ENCODE assay signal across 15 cellular contexts in the genomic region with DNA sequence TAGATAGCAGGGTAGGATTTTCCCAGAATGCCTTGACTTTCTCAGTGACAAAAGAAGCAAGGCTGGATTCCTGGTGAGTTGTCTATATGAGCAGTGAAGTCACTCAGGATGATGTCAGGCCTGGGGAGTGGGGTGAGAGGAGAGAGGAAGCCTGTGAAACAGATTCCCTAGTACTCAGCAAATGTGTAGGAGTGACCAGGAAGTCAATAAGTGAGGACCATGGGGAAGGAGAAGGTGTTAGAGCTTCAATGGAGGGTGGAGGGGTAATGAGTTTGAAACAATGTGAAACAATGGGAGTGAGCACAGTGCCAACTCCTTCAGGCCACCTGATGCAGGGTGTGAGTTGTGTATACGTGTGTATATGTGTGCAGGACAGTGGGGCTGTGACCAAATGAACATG. TPM values are rescaled to one million over a fixed set of nuclear protein-coding genes. Genes with fewer than 3 reads are reported as not detected.
DNase-seq lines count a peak whose midpoint lies in the region; ATAC-seq and TF ChIP-seq lines count a peak whose summit lies in the region.
"Had no signal": no experiment of that assay in that cellular context is flagged by ENCODE, and none has a peak within 500 bp of the region (broad histone marks: within the 10 kb centered on the region; RNA-seq: fewer than 3 reads in every experiment).

No MANE protein-coding gene starts in this region.

- no peaks in the 10 kb centered on the region for H3K36me3 ChIP-seq in CD4-positive, CD25-positive, alpha-beta regulatory T cell (ENCODE audit: control insufficient read depth, insufficient read depth, low read length)
- H3K36me3 ChIP-seq in GM23248 (ENCODE audit: low read depth), result no peaks in the 10 kb centered on the region
- H3K36me3 ChIP-seq in mesendoderm (ENCODE audit: control insufficient read depth, insufficient read depth, low read length), result no peaks in the 10 kb centered on the region
- H3K36me3 ChIP-seq: cardiac muscle cell, heart left ventricle had no signal

- H3K23ac ChIP-seq in mesendoderm (ENCODE audit: low read length), result no peak overlapping the region

- WGBS in GM23248 (ENCODE audit: low coverage in 1 of 2, low lambda C conversion rate in 2 of 2, missing lambda C conversion rate in 2 of 2), 2 experiments, result 100% methylated on average over 1 of the region's 1 CpG
- WGBS in mesendoderm (ENCODE audit: extremely low coverage, insufficient coverage, low lambda C conversion rate), result no CpG with 5 or more reads among the region's 1 CpG

- H4K8ac ChIP-seq in mesendoderm (ENCODE audit: low read depth, low read length), result no peak overlapping the region

- POLR2A ChIA-PET in RWPE1 (lab: Yijun Ruan, JAX; ENCODE audit: low non-redundant PET), result no interaction called here

- no peak overlapping the region for H2BK120ac ChIP-seq in mesendoderm (ENCODE audit: low read depth, low read length)

- no peaks in the 10 kb centered on the region for H3K36me3 Mint-ChIP-seq in CD4-positive, CD25-positive, alpha-beta regulatory T cell
- no peaks in the 10 kb centered on the region for H3K36me3 Mint-ChIP-seq in activated naive CD8-positive, alpha-beta T cell

- no peaks in the 10 kb centered on the region for H3K9me2 ChIP-seq in GM23248 (ENCODE audit: insufficient read depth)

- H3K27me3 ChIP-seq in CD4-positive, CD25-positive, alpha-beta regulatory T cell (ENCODE audit: control insufficient read depth, insufficient read depth, low read length), result no peaks in the 10 kb centered on the region
- H3K27me3 ChIP-seq in GM23248 (replicated peaks; ENCODE audit: insufficient read depth) (no peaks in the 10 kb centered on the region), mesendoderm (ENCODE audit: insufficient read depth, low read length, poor library complexity) (no peaks in the 10 kb centered on the region)
- H3K27me3 ChIP-seq: cardiac muscle cell, heart left ventricle had no signal

- peaks cover 0 to 2% (median 0%) of the 10 kb centered on the region in 7 donors for H3K9me3 Mint-ChIP-seq in CD4-positive, CD25-positive, alpha-beta regulatory T cell
- H3K9me3 Mint-ChIP-seq in activated naive CD8-positive, alpha-beta T cell (ENCODE audit: low read depth), result no peaks in the 10 kb centered on the region

- no peak overlapping the region for H2BK15ac ChIP-seq in mesendoderm (replicated peaks; ENCODE audit: low read depth)

- CTCF ChIA-PET in RWPE1 (lab: Yijun Ruan, JAX), result no interaction called here

- no peak overlapping the region for H3K27ac ChIP-seq in CD4-positive, CD25-positive, alpha-beta regulatory T cell (ENCODE audit: insufficient read depth, low read length, poor library complexity, severe bottlenecking)
- H3K27ac ChIP-seq in GM23248 (no peak overlapping the region), mesendoderm (ENCODE audit: low read depth, low read length) (no peak overlapping the region), RWPE1 (no peak overlapping the region)
- H3K27ac ChIP-seq: C4-2B, cardiac muscle cell, heart left ventricle had no signal

- H3K4me1 Mint-ChIP-seq in CD4-positive, CD25-positive, alpha-beta regulatory T cell, result peaks cover 16 to 54% (median 39%) of the 10 kb centered on the region in 4 donors
- peaks cover 52% of the 10 kb centered on the region for H3K4me1 Mint-ChIP-seq in activated naive CD8-positive, alpha-beta T cell (ENCODE audit: low read depth)

- no peak for DNase-seq in CD4-positive, CD25-positive, alpha-beta regulatory T cell
- DNase-seq in GM23248 (peak; percentile 27), mesendoderm (peak; percentile 3), RWPE1 (ENCODE audit: low spot score) (no peak), NCI-H128 (lab: John Stamatoyannopoulos, UW; ENCODE audit: unreplicated experiment) (no peak)
- DNase-seq: GF-D8, heart left ventricle, left cardiac atrium, NCI-H146 had no signal

- no peak for ATAC-seq in CD4-positive, CD25-positive, alpha-beta regulatory T cell (ENCODE audit: low read depth in 2 of 2)
- ATAC-seq in HG03520 (IDR thresholded peaks at IDR 0.05; ENCODE audit: unreplicated experiment) (no peak), GM19324 (IDR thresholded peaks at IDR 0.05; ENCODE audit: low FRiP score, unreplicated experiment) (no peak)
- ATAC-seq: HepG2, left cardiac atrium had no signal

- H3K56ac ChIP-seq in mesendoderm (ENCODE audit: low read length), result no peak overlapping the region

- H3K4me3 Mint-ChIP-seq in CD4-positive, CD25-positive, alpha-beta regulatory T cell, result peak overlapping the region; percentile 76 to 87 (median 82)
- H3K4me3 Mint-ChIP-seq in activated naive CD8-positive, alpha-beta T cell, result peak overlapping the region; percentile 94

- in situ Hi-C loops in GM23248 (cut with MboI), result no loop called here

- no peaks in the 10 kb centered on the region for H3K9me3 ChIP-seq in CD4-positive, CD25-positive, alpha-beta regulatory T cell (ENCODE audit: control insufficient read depth in 2 of 2, low read length in 2 of 2)
- no peaks in the 10 kb centered on the region for H3K9me3 ChIP-seq in GM23248 (ENCODE audit: low read depth)
- H3K9me3 ChIP-seq: heart left ventricle had no signal

- H3K4me1 ChIP-seq in CD4-positive, CD25-positive, alpha-beta regulatory T cell (ENCODE audit: control insufficient read depth, insufficient read depth, low read length, poor library complexity, severe bottlenecking), result peaks cover 33% of the 10 kb centered on the region
- H3K4me1 ChIP-seq in GM23248 (ENCODE audit: insufficient read depth), result peaks cover 13% of the 10 kb centered on the region; the same call in 1 of the 2 replicates
- no peaks in the 10 kb centered on the region for H3K4me1 ChIP-seq in mesendoderm (ENCODE audit: control insufficient read depth, low read depth, low read length)

- no peak for TF ChIP-seq CTCF in RWPE1 (conservative IDR thresholded peaks at IDR 0.05; ENCODE audit: low read depth)

- H3K4me3 ChIP-seq in CD4-positive, CD25-positive, alpha-beta regulatory T cell (ENCODE audit: low read depth, low read length), result peak overlapping the region; percentile 87
- H3K4me3 ChIP-seq in GM23248 (no peak overlapping the region), mesendoderm (ENCODE audit: low read length) (no peak overlapping the region)
- H3K4me3 ChIP-seq: cardiac muscle cell, heart left ventricle had no signal

- no peaks in the 10 kb centered on the region for H3K79me1 ChIP-seq in mesendoderm (ENCODE audit: low read length)

- no peak overlapping the region for H4K5ac ChIP-seq in mesendoderm (ENCODE audit: low read length)

- H3K9ac ChIP-seq in GM23248 (no peak overlapping the region), mesendoderm (ENCODE audit: low read length) (no peak overlapping the region)

- no peak overlapping the region for H3K4ac ChIP-seq in mesendoderm (ENCODE audit: low read depth, low read length)

- H2AK5ac ChIP-seq in mesendoderm (ENCODE audit: low read length), result no peak overlapping the region

- H2BK5ac ChIP-seq in mesendoderm (ENCODE audit: low read length), result no peak overlapping the region

- no peak overlapping the region for H2AFZ ChIP-seq in GM23248

- peak overlapping the region; percentile 74 to 99 (median 82) for H3K27ac Mint-ChIP-seq in CD4-positive, CD25-positive, alpha-beta regulatory T cell
- H3K27ac Mint-ChIP-seq in activated naive CD8-positive, alpha-beta T cell, result peak overlapping the region; percentile 94

- H4K20me1 ChIP-seq in GM23248 (ENCODE audit: insufficient read depth), result no peaks in the 10 kb centered on the region

- H3F3A ChIP-seq in GM23248 (ENCODE audit: insufficient read depth), result no peaks in the 10 kb centered on the region

- H3K79me2 ChIP-seq in GM23248 (ENCODE audit: insufficient read depth), result no peaks in the 10 kb centered on the region; the same call in 1 of the 2 replicates
- H3K79me2 ChIP-seq in mesendoderm (ENCODE audit: control insufficient read depth, insufficient read depth, low read length), result peaks cover 4% of the 10 kb centered on the region

- no peak overlapping the region for H3K18ac ChIP-seq in mesendoderm (ENCODE audit: low read length)

- H3K4me2 ChIP-seq in GM23248 (ENCODE audit: unreplicated experiment) (no peak overlapping the region), mesendoderm (ENCODE audit: low read length) (no peak overlapping the region)

- no peaks in the 10 kb centered on the region for H3K27me3 Mint-ChIP-seq in CD4-positive, CD25-positive, alpha-beta regulatory T cell
- no peaks in the 10 kb centered on the region for H3K27me3 Mint-ChIP-seq in activated naive CD8-positive, alpha-beta T cell

RNA-seq across cellular contexts. Expression of a gene that starts 2.4 kb away (rescaled TPM):
- 17.8 TPM for total RNA-seq in CD4-positive, CD25-positive, alpha-beta regulatory T cell
- polyA plus RNA-seq in CD4-positive, CD25-positive, alpha-beta regulatory T cell, result 10 to 100 TPM; 17.2 to 20.0 (median 18.9) TPM
- 24.5 and 27.0 TPM in 2 replicates for total RNA-seq in GM23248 (2014; rRNA removed; shearing (Covaris generic))
- polyA plus RNA-seq in GM23248 (2016; fragmentation: Nextera tagmentation; extraction: Ambion mirVana), result 11.4 and 13.1 TPM in 2 replicates
- 6.9 TPM for polyA plus RNA-seq in mesendoderm (2013, experiment 1 of 2)
- polyA plus RNA-seq in mesendoderm (2013, experiment 2 of 2), result 6.7 TPM

RNA-seq across cellular contexts. Expression of a gene that starts 9.1 kb away (rescaled TPM):
- total RNA-seq in CD4-positive, CD25-positive, alpha-beta regulatory T cell, result 31.0 TPM
- polyA plus RNA-seq in CD4-positive, CD25-positive, alpha-beta regulatory T cell, result 10 to 100 TPM in 3 of 4 donors, 1 to 10 TPM in 1; 9.6 to 12.1 (median 10.4) TPM
- 28.6 and 30.6 TPM in 2 replicates for total RNA-seq in GM23248 (2014; rRNA removed; shearing (Covaris generic))
- polyA plus RNA-seq in GM23248 (2016; fragmentation: Nextera tagmentation; extraction: Ambion mirVana), result 24.7 and 26.3 TPM in 2 replicates
- polyA plus RNA-seq in mesendoderm (2013, experiment 1 of 2), result 21.2 TPM
- polyA plus RNA-seq in mesendoderm (2013, experiment 2 of 2), result 21.0 TPM

Comparison
In these comparisons a context has a peak if more than half of its experiments do, and no peak if none do; other contexts are left out.
1. DNase-seq: peak in GM23248 (single experiment) and mesendoderm (single experiment); none in CD4-positive, CD25-positive, alpha-beta regulatory T cell (0 of 3), RWPE1 (single experiment) and NCI-H128 (single experiment).